In the genomic region with DNA sequence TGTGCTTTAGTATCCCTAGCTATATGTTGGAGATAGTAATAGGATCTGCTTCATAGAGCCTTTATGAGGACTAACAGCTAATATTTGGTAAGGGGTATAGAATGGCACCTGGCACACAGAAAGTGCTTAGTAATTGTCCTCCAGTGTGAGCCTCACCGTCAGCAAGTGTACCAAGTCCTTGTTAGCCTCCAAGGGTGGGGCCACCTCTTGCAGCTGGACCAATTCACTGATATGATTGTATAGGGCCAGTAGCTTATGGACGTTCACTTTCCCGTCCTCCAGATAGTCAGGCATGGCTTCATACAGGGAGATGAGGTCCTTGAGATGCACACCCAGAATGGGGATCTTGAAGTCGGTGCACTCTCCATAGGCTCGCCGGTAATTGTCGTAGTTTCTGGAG, we compare ENCODE assay signal across 18 cellular contexts. TPM values are rescaled to one million over a fixed set of nuclear protein-coding genes. Genes with fewer than 3 reads are reported as not detected.
DNase-seq lines count a peak whose midpoint lies in the region; ATAC-seq lines count a peak whose summit lies in the region.
"Had no signal": no experiment of that assay in that cellular context is flagged by ENCODE, and none has a peak within 500 bp of the region (broad histone marks: within the 10 kb centered on the region; RNA-seq: fewer than 3 reads in every experiment).

No MANE protein-coding gene starts in this region.

- H3K4me3 Mint-ChIP-seq in activated CD4-positive, alpha-beta T cell treated with anti-CD3 and anti-CD28 coated beads for 36 hours, result no peak overlapping the region
- no peak overlapping the region for H3K4me3 Mint-ChIP-seq in CD8-positive, alpha-beta memory T cell
- H3K4me3 Mint-ChIP-seq in activated T-helper 2 cell treated with anti-CD3 and anti-CD28 coated beads, Interferon-gamma antibody, Interleukin-2, Interleukin-4, amounts not matched to agents 10 μg/mL and 5 μg/mL and 100 μg/mL, durations not matched to agents 14 hours and 24 hours and 36 hours (ENCODE audit: low read depth), result no peak overlapping the region
- H3K4me3 Mint-ChIP-seq in naive thymus-derived CD4-positive, alpha-beta T cell, result no peak overlapping the region
- H3K4me3 Mint-ChIP-seq: activated CD4-positive, alpha-beta T cell treated with anti-CD3 and anti-CD28 coated beads, Interleukin-2, amount 10 ng/mL, durations not matched to agents 7 days and 5 days; B cell had no signal

- DNase-seq in activated CD4-positive, alpha-beta T cell treated with anti-CD3 and anti-CD28 coated beads for 36 hours, result no peak
- no peak for DNase-seq in activated CD4-positive, alpha-beta T cell treated with anti-CD3 and anti-CD28 coated beads, Interleukin-2, amount 50 U/mL, for 1 hour
- DNase-seq in CD8-positive, alpha-beta memory T cell, result no peak
- DNase-seq in activated T-helper 2 cell treated with anti-CD3 and anti-CD28 coated beads, Interferon-gamma antibody, Interleukin-2, Interleukin-4, amounts not matched to agents 10 μg/mL and 5 μg/mL and 100 μg/mL, durations not matched to agents 14 hours and 24 hours and 36 hours (ENCODE audit: low spot score), result no peak
- no peak for DNase-seq in naive thymus-derived CD4-positive, alpha-beta T cell
- DNase-seq in NCI-H2029 treated with DMSO at 0.1 percent for 48 hours (lab: John Stamatoyannopoulos, UW) (no peak), NCI-H1417 treated with DMSO at 0.1 percent for 48 hours (lab: John Stamatoyannopoulos, UW) (no peak)
- DNase-seq: activated CD4-positive, alpha-beta T cell treated with anti-CD3 and anti-CD28 coated beads, Interleukin-2, amount 10 ng/mL, durations not matched to agents 7 days and 5 days; cerebellar nuclear complex; dorsolateral prefrontal cortex; EL; lower lobe of right lung; NCI-H2171 treated with DMSO at 0.1 percent for 48 hours; NCI-H524 treated with DMSO at 0.1 percent for 48 hours; upper lobe of right lung had no signal

- POLR2A ChIA-PET in activated CD4-positive, alpha-beta T cell treated with anti-CD3 and anti-CD28 coated beads for 36 hours (lab: Charles Lee), result no interaction called here
- POLR2A ChIA-PET in CD8-positive, alpha-beta memory T cell (lab: Charles Lee), result interaction anchor here (0.8 kb wide), 1 partner anchor 8 kb away, joined by 4 read pairs; no protein-coding TSS in a partner anchor
- POLR2A ChIA-PET in naive thymus-derived CD4-positive, alpha-beta T cell (lab: Charles Lee), result no interaction called here

- no peaks in the 10 kb centered on the region for H3K9me3 Mint-ChIP-seq in activated CD4-positive, alpha-beta T cell treated with anti-CD3 and anti-CD28 coated beads for 36 hours (ENCODE audit: low read depth)
- no peaks in the 10 kb centered on the region for H3K9me3 Mint-ChIP-seq in CD8-positive, alpha-beta memory T cell
- no peaks in the 10 kb centered on the region for H3K9me3 Mint-ChIP-seq in activated T-helper 2 cell treated with anti-CD3 and anti-CD28 coated beads, Interferon-gamma antibody, Interleukin-2, Interleukin-4, amounts not matched to agents 10 μg/mL and 5 μg/mL and 100 μg/mL, durations not matched to agents 14 hours and 24 hours and 36 hours
- no peaks in the 10 kb centered on the region for H3K9me3 Mint-ChIP-seq in naive thymus-derived CD4-positive, alpha-beta T cell
- H3K9me3 Mint-ChIP-seq: activated CD4-positive, alpha-beta T cell treated with anti-CD3 and anti-CD28 coated beads, Interleukin-2, amount 10 ng/mL, durations not matched to agents 7 days and 5 days had no signal

- CTCF ChIA-PET in activated CD4-positive, alpha-beta T cell treated with anti-CD3 and anti-CD28 coated beads for 36 hours (lab: Charles Lee), result interaction anchor here (0.7 to 2.1 kb wide), 7 partner anchors 9 to 192 kb away, joined by 3 to 8 read pairs (median 5); a partner anchor contains a TSS
- CTCF ChIA-PET in CD8-positive, alpha-beta memory T cell (lab: Charles Lee), result interaction anchor here (0.8 to 2.0 kb wide), 6 partner anchors 11 to 183 kb away, joined by 3 to 7 read pairs (median 4); no protein-coding TSS in a partner anchor
- CTCF ChIA-PET in naive thymus-derived CD4-positive, alpha-beta T cell (lab: Charles Lee), result interaction anchor here (0.7 to 2.1 kb wide), 3 partner anchors 10 to 180 kb away, joined by 4 to 6 read pairs (median 4); no protein-coding TSS in a partner anchor

- no peak for ATAC-seq in activated CD4-positive, alpha-beta T cell treated with anti-CD3 and anti-CD28 coated beads for 36 hours
- no peak for ATAC-seq in naive thymus-derived CD4-positive, alpha-beta T cell
- ATAC-seq in HG03460 (IDR thresholded peaks at IDR 0.05; ENCODE audit: unreplicated experiment), result no peak
- ATAC-seq: lower lobe of right lung, upper lobe of right lung had no signal

- no peaks in the 10 kb centered on the region for H3K27me3 Mint-ChIP-seq in activated CD4-positive, alpha-beta T cell treated with anti-CD3 and anti-CD28 coated beads for 36 hours
- no peaks in the 10 kb centered on the region for H3K27me3 Mint-ChIP-seq in CD8-positive, alpha-beta memory T cell
- H3K27me3 Mint-ChIP-seq in activated T-helper 2 cell treated with anti-CD3 and anti-CD28 coated beads, Interferon-gamma antibody, Interleukin-2, Interleukin-4, amounts not matched to agents 10 μg/mL and 5 μg/mL and 100 μg/mL, durations not matched to agents 14 hours and 24 hours and 36 hours (ENCODE audit: low read depth), result no peaks in the 10 kb centered on the region
- no peaks in the 10 kb centered on the region for H3K27me3 Mint-ChIP-seq in naive thymus-derived CD4-positive, alpha-beta T cell
- H3K27me3 Mint-ChIP-seq: activated CD4-positive, alpha-beta T cell treated with anti-CD3 and anti-CD28 coated beads, Interleukin-2, amount 10 ng/mL, durations not matched to agents 7 days and 5 days; B cell had no signal

- no peaks in the 10 kb centered on the region for H3K9me3 ChIP-seq in CD8-positive, alpha-beta memory T cell (ENCODE audit: low read length)
- no peaks in the 10 kb centered on the region for H3K9me3 ChIP-seq in naive thymus-derived CD4-positive, alpha-beta T cell (ENCODE audit: control insufficient read depth in 2 of 3, low read length in 3 of 3)
- H3K9me3 ChIP-seq: lower lobe of right lung, upper lobe of right lung had no signal

- H3K36me3 ChIP-seq in CD8-positive, alpha-beta memory T cell (ENCODE audit: insufficient read depth, low read length), result peaks cover 92% of the 10 kb centered on the region
- peaks cover 48 to 99% (median 82%) of the 10 kb centered on the region in 3 experiments for H3K36me3 ChIP-seq in naive thymus-derived CD4-positive, alpha-beta T cell (ENCODE audit: control insufficient read depth in 2 of 3, insufficient read depth in 3 of 3, low read length in 3 of 3)
- H3K36me3 ChIP-seq: upper lobe of right lung had no signal

- no peak overlapping the region for H3K4me3 ChIP-seq in CD8-positive, alpha-beta memory T cell (ENCODE audit: low read length)
- no peak overlapping the region for H3K4me3 ChIP-seq in naive thymus-derived CD4-positive, alpha-beta T cell (ENCODE audit: low read length)
- H3K4me3 ChIP-seq: dorsolateral prefrontal cortex, lower lobe of right lung, upper lobe of right lung had no signal

- no peak overlapping the region for H3K27ac ChIP-seq in CD8-positive, alpha-beta memory T cell (ENCODE audit: low read depth, low read length)
- peak overlapping the region; percentile 32 for H3K27ac ChIP-seq in naive thymus-derived CD4-positive, alpha-beta T cell (ENCODE audit: low read depth, low read length)
- H3K27ac ChIP-seq: lower lobe of right lung, upper lobe of right lung had no signal

- intact Hi-C loops in activated CD4-positive, alpha-beta T cell treated with anti-CD3 and anti-CD28 coated beads for 36 hours (cut with DNase I, micrococcal nuclease), result no loop called here
- intact Hi-C loops in activated T-helper 2 cell treated with anti-CD3 and anti-CD28 coated beads, Interferon-gamma antibody, Interleukin-2, Interleukin-4, amounts not matched to agents 10 μg/mL and 5 μg/mL and 100 μg/mL, durations not matched to agents 14 hours and 24 hours and 36 hours (cut with micrococcal nuclease), result loop anchor here (5.0 kb wide), 1 partner anchor 35 kb away; no protein-coding TSS in a partner anchor
- intact Hi-C loops in naive thymus-derived CD4-positive, alpha-beta T cell (cut with micrococcal nuclease), result no loop called here

- peak overlapping the region; percentile 76 for H3K27ac Mint-ChIP-seq in activated CD4-positive, alpha-beta T cell treated with anti-CD3 and anti-CD28 coated beads for 36 hours
- H3K27ac Mint-ChIP-seq in CD8-positive, alpha-beta memory T cell, result peak overlapping the region in 7 of 8 donors; percentile 29 to 89 (median 71)
- H3K27ac Mint-ChIP-seq in activated T-helper 2 cell treated with anti-CD3 and anti-CD28 coated beads, Interferon-gamma antibody, Interleukin-2, Interleukin-4, amounts not matched to agents 10 μg/mL and 5 μg/mL and 100 μg/mL, durations not matched to agents 14 hours and 24 hours and 36 hours, result peak overlapping the region; percentile 70
- peak overlapping the region; percentile 18 to 84 (median 59) for H3K27ac Mint-ChIP-seq in naive thymus-derived CD4-positive, alpha-beta T cell
- H3K27ac Mint-ChIP-seq: B cell had no signal

- no peaks in the 10 kb centered on the region for H3K27me3 ChIP-seq in CD8-positive, alpha-beta memory T cell (ENCODE audit: insufficient read depth, low read length, poor library complexity, severe bottlenecking)
- H3K27me3 ChIP-seq in naive thymus-derived CD4-positive, alpha-beta T cell (ENCODE audit: control insufficient read depth in 2 of 2, insufficient read depth in 2 of 2, low read length in 2 of 2), result no peaks in the 10 kb centered on the region
- H3K27me3 ChIP-seq: dorsolateral prefrontal cortex, upper lobe of right lung had no signal

- peaks cover 86% of the 10 kb centered on the region for H3K36me3 Mint-ChIP-seq in activated CD4-positive, alpha-beta T cell treated with anti-CD3 and anti-CD28 coated beads for 36 hours (ENCODE audit: low read depth)
- peaks cover 7 to 96% (median 36%) of the 10 kb centered on the region in 3 donors for H3K36me3 Mint-ChIP-seq in CD8-positive, alpha-beta memory T cell
- peaks cover 88% of the 10 kb centered on the region for H3K36me3 Mint-ChIP-seq in activated T-helper 2 cell treated with anti-CD3 and anti-CD28 coated beads, Interferon-gamma antibody, Interleukin-2, Interleukin-4, amounts not matched to agents 10 μg/mL and 5 μg/mL and 100 μg/mL, durations not matched to agents 14 hours and 24 hours and 36 hours (ENCODE audit: low read depth)
- H3K36me3 Mint-ChIP-seq in naive thymus-derived CD4-positive, alpha-beta T cell, result peaks cover 14 to 69% (median 35%) of the 10 kb centered on the region in 5 donors

- H3K4me1 ChIP-seq in CD8-positive, alpha-beta memory T cell (ENCODE audit: insufficient read depth, low read length), result no peaks in the 10 kb centered on the region
- no peaks in the 10 kb centered on the region for H3K4me1 ChIP-seq in naive thymus-derived CD4-positive, alpha-beta T cell (ENCODE audit: control insufficient read depth in 2 of 2, insufficient read depth in 2 of 2, low read length in 2 of 2)
- H3K4me1 ChIP-seq: lower lobe of right lung, upper lobe of right lung had no signal

- peaks cover 32% of the 10 kb centered on the region for H3K4me1 Mint-ChIP-seq in activated CD4-positive, alpha-beta T cell treated with anti-CD3 and anti-CD28 coated beads for 36 hours
- peaks cover 5 to 15% (median 15%) of the 10 kb centered on the region in 3 donors for H3K4me1 Mint-ChIP-seq in CD8-positive, alpha-beta memory T cell
- peaks cover 38% of the 10 kb centered on the region for H3K4me1 Mint-ChIP-seq in activated T-helper 2 cell treated with anti-CD3 and anti-CD28 coated beads, Interferon-gamma antibody, Interleukin-2, Interleukin-4, amounts not matched to agents 10 μg/mL and 5 μg/mL and 100 μg/mL, durations not matched to agents 14 hours and 24 hours and 36 hours (ENCODE audit: low read depth)
- H3K4me1 Mint-ChIP-seq in naive thymus-derived CD4-positive, alpha-beta T cell, result peaks cover 0 to 47% (median 0%) of the 10 kb centered on the region in 7 donors
- H3K4me1 Mint-ChIP-seq: B cell had no signal

RNA-seq across cellular contexts. Expression of a gene that starts 53.6 kb away (rescaled TPM):
- 10 to 100 TPM; 54.2 to 81.9 TPM for total RNA-seq in activated CD4-positive, alpha-beta T cell treated with anti-CD3 and anti-CD28 coated beads for 36 hours
- 10 to 100 TPM; 56.7 to 60.9 TPM for total RNA-seq in CD8-positive, alpha-beta memory T cell
- polyA plus RNA-seq in CD8-positive, alpha-beta memory T cell, result 2.2 TPM
- 53.9 and 56.5 TPM in 2 replicates for total RNA-seq in activated T-helper 2 cell treated with anti-CD3 and anti-CD28 coated beads, Interferon-gamma antibody, Interleukin-2, Interleukin-4, amounts not matched to agents 10 μg/mL and 5 μg/mL and 100 μg/mL, durations not matched to agents 14 hours and 24 hours and 36 hours
- 10 to 100 TPM; 16.2 to 39.5 (median 27.6) TPM for total RNA-seq in naive thymus-derived CD4-positive, alpha-beta T cell
- 1 to 10 TPM; 2.4 to 6.7 TPM for polyA plus RNA-seq in naive thymus-derived CD4-positive, alpha-beta T cell

RNA-seq across cellular contexts. Expression of a gene that starts 57.0 kb away (rescaled TPM):
- total RNA-seq in activated CD4-positive, alpha-beta T cell treated with anti-CD3 and anti-CD28 coated beads for 36 hours, result 100 to 1,000 TPM; 102 to 120 TPM
- total RNA-seq in CD8-positive, alpha-beta memory T cell, result 10 to 100 TPM; 64.7 to 67.9 TPM
- polyA plus RNA-seq in CD8-positive, alpha-beta memory T cell, result 90.9 TPM
- total RNA-seq in activated T-helper 2 cell treated with anti-CD3 and anti-CD28 coated beads, Interferon-gamma antibody, Interleukin-2, Interleukin-4, amounts not matched to agents 10 μg/mL and 5 μg/mL and 100 μg/mL, durations not matched to agents 14 hours and 24 hours and 36 hours, result 108 and 113 TPM in 2 replicates
- 100 to 1,000 TPM; 100 to 182 (median 101) TPM for total RNA-seq in naive thymus-derived CD4-positive, alpha-beta T cell
- polyA plus RNA-seq in naive thymus-derived CD4-positive, alpha-beta T cell, result 100 to 1,000 TPM in 1 of 2 donors, 10 to 100 TPM in 1; 77.6 to 113 TPM
- total RNA-seq: A673 had no signal
